8 cellular contexts compared by ENCODE assay signal in the genomic region with DNA sequence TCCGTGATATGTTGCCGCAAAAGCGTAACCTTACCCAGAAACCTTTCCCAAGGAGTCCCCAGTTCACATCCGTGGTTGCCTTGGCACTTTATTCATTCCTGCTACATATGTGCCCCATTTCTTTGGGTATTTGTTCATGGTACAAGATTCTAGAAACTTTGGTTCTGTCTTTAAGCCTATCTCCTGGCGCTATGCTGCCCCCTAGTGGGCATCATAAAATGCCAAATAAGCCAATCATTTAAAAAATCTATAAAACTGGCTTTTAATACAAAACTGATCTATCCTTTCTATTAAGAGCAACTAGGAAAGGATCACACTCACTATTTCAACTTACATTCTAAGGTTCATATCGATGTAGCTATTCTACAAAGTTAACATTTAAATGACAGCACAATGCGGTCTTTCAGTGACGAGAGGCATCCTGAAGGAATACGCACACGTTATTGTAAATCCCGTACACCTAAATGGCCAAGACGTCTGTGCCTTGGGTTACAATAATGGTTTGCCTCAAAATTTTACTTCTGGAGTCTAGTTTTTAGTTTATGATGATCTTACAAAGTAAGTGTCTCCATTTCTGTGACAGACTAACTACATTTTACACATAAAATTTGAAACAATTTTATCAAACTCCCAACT. TPM values are rescaled to one million over a fixed set of nuclear protein-coding genes. Genes with fewer than 3 reads are reported as not detected.
DNase-seq lines count a peak whose midpoint lies in the region; ATAC-seq, FAIRE-seq and TF ChIP-seq lines count a peak whose summit lies in the region.

No MANE protein-coding gene starts in this region.

- DNase-seq in DMS 273 (lab: John Stamatoyannopoulos, UW; ENCODE audit: unreplicated experiment) (peak; percentile 73), HT1080 (ENCODE audit: low read depth) (peak; percentile 4), SW480 (ENCODE audit: low spot score) (peak; percentile 36), astrocyte of the spinal cord (ENCODE audit: low read depth, low spot score) (peak; percentile 64), keratinocyte (ENCODE audit: low read depth, low spot score) (no peak)
- DNase-seq in stimulated activated CD4-positive, alpha-beta T cell treated with anti-CD3 and anti-CD28 coated beads, Interleukin-4, amount 100 ng/mL, for 4 hours, result peak; percentile 15 to 34

- H3K27me3 ChIP-seq in keratinocyte (ENCODE audit: control insufficient read depth, extremely low read depth, insufficient read depth, low read length), result no peaks in the 10 kb centered on the region

- H3K36me3 ChIP-seq in keratinocyte (ENCODE audit: control insufficient read depth in 2 of 2, extremely low read depth in 1 of 2, insufficient read depth in 2 of 2, low read length in 2 of 2), result no peaks in the 10 kb centered on the region

- no peak for ATAC-seq in GM21825 (IDR thresholded peaks at IDR 0.05; ENCODE audit: unreplicated experiment)
- ATAC-seq in esophagus mucosa, result no peak

- in situ Hi-C loops in astrocyte of the spinal cord (cut with HindIII; ENCODE audit: low sequenced_read_pairs), result no loop called here

- TF ChIP-seq CTCF in astrocyte of the spinal cord (IDR thresholded peaks at IDR 0.05; ENCODE audit: low read depth, low read length), result peak; percentile 72
- peak in 2 of 3 experiments; percentile 54 to 69 for TF ChIP-seq CTCF in keratinocyte (optimal IDR thresholded peaks at IDR 0.05 in 1 of 3, IDR thresholded peaks at IDR 0.05 in 1 of 3, conservative IDR thresholded peaks at IDR 0.05 in 1 of 3; ENCODE audit: extremely low read depth in 1 of 3, insufficient read depth in 2 of 3, low read length in 3 of 3)

- H3K9me1 ChIP-seq in keratinocyte (ENCODE audit: control insufficient read depth, extremely low read depth, insufficient read depth, low read length), result no peaks in the 10 kb centered on the region

- no peak overlapping the region for H3K9ac ChIP-seq in keratinocyte (ENCODE audit: control insufficient read depth, extremely low read depth, insufficient read depth, low read length)

- H3K79me2 ChIP-seq in keratinocyte (ENCODE audit: control insufficient read depth, insufficient read depth, low read length), result no peaks in the 10 kb centered on the region

- H3K4me1 ChIP-seq in keratinocyte (ENCODE audit: control insufficient read depth, extremely low read depth, insufficient read depth, low read length), result no peaks in the 10 kb centered on the region

- no peaks in the 10 kb centered on the region for H4K20me1 ChIP-seq in keratinocyte (ENCODE audit: control insufficient read depth, extremely low read depth, insufficient read depth, low read length)

- FAIRE-seq in keratinocyte (lab: Jason Lieb, UNC), result peak; percentile 68

- no peak overlapping the region for H2AFZ ChIP-seq in keratinocyte (ENCODE audit: control insufficient read depth, low read length)

- H3K4me3 ChIP-seq in astrocyte of the spinal cord (ENCODE audit: low read depth, low read length) (no peak overlapping the region), keratinocyte (ENCODE audit: control insufficient read depth in 2 of 3, extremely low read depth in 1 of 3, insufficient read depth in 2 of 3, low read depth in 1 of 3, low read length in 3 of 3) (no peak overlapping the region)

- no peak overlapping the region for H3K27ac ChIP-seq in keratinocyte (ENCODE audit: control insufficient read depth, insufficient read depth, low read length)

- H3K9me3 ChIP-seq in keratinocyte (ENCODE audit: control insufficient read depth, low read depth, low read length), result no peaks in the 10 kb centered on the region

- no peak overlapping the region for H3K4me2 ChIP-seq in keratinocyte (ENCODE audit: control insufficient read depth, extremely low read depth, insufficient read depth, low read depth, low read length)

- dilution Hi-C loops in keratinocyte (cut with MboI; ENCODE audit: extremely low pct_ligation_motif_present, low sequenced_read_pairs), result no loop called here

RNA-seq across cellular contexts. Expression of gene PIWIL3, which starts 16.2 kb away (rescaled TPM):
- total RNA-seq in HT1080 (2014; rRNA removed; shearing (Covaris generic)), result not detected in 2 replicates
- not detected in 2 replicates for polyA plus RNA-seq in HT1080 (2015; cell fraction: cytosol; rRNA removed)
- polyA plus RNA-seq in HT1080 (2015; cell fraction: nucleus; rRNA removed), result not detected in 2 replicates
- not detected in 3 replicates for polyA plus RNA-seq in keratinocyte
- not detected for polyA plus RNA-seq in keratinocyte (2011; ENCODE audit: low read depth)
- polyA plus RNA-seq in keratinocyte (2011; cell fraction: cytosol; rRNA removed), result not detected in 2 replicates
- not detected in 2 replicates for polyA plus RNA-seq in keratinocyte (2011; cell fraction: nucleus; rRNA removed)
- polyA plus RNA-seq in keratinocyte (2012; ENCODE audit: low replicate concordance), result not detected in 2 replicates
- polyA minus RNA-seq in keratinocyte, result not detected in 3 replicates
- not detected for polyA minus RNA-seq in keratinocyte (2011; cell fraction: cytosol; rRNA and poly(A)+ RNA removed)
- polyA minus RNA-seq in keratinocyte (2011; cell fraction: nucleus; rRNA and poly(A)+ RNA removed), result not detected in 2 replicates
- not detected for total RNA-seq in esophagus mucosa

RNA-seq across cellular contexts. Expression of gene SGSM1, which starts 47.7 kb away (rescaled TPM):
- not detected in 2 replicates for total RNA-seq in HT1080 (2014; rRNA removed; shearing (Covaris generic))
- polyA plus RNA-seq in HT1080 (2015; cell fraction: cytosol; rRNA removed), result not detected in 2 replicates
- polyA plus RNA-seq in HT1080 (2015; cell fraction: nucleus; rRNA removed), result not detected in 2 replicates
- 0.01 to 0.03 TPM in 2 of 3 replicates, not detected in the other for polyA plus RNA-seq in keratinocyte
- not detected for polyA plus RNA-seq in keratinocyte (2011; ENCODE audit: low read depth)
- polyA plus RNA-seq in keratinocyte (2011; cell fraction: cytosol; rRNA removed), result 0.01 and 0.04 TPM in 2 replicates
- polyA plus RNA-seq in keratinocyte (2011; cell fraction: nucleus; rRNA removed), result 0.04 TPM in 2 replicates
- polyA plus RNA-seq in keratinocyte (2012; ENCODE audit: low replicate concordance), result 0.02 and 0.06 TPM in 2 replicates
- polyA minus RNA-seq in keratinocyte, result not detected in 3 replicates
- polyA minus RNA-seq in keratinocyte (2011; cell fraction: cytosol; rRNA and poly(A)+ RNA removed), result not detected
- polyA minus RNA-seq in keratinocyte (2011; cell fraction: nucleus; rRNA and poly(A)+ RNA removed), result not detected in 2 replicates
- total RNA-seq in esophagus mucosa, result 0.20 TPM
